8 cellular contexts compared by ENCODE assay signal in the genomic region with DNA sequence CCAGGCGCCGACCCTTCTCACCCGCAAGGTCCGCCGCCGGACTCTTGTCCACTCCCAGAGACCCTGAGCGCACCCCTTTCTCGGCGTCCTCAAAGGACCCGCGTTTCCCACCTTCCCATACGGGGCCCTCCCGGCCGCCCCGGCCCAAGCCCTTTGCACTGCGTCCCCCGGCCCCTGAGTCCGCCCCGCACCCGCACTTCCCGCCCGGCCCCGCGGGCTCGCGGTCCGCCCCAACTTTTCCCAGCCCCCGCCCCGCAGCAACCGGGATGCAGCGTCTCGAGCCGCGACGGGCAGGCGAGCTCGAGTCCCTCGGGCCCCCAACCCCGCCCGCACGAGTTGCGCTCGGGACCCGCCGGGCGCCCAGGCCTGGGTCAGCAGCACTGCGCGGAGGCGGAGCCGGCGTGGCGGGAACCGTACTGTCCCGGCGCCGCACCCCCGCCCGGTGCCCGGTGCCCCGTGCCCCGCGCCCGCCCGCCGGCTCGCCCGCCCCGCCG. TPM values are rescaled to one million over a fixed set of nuclear protein-coding genes. Genes with fewer than 3 reads are reported as not detected.
A peak's percentile ranks its signal among the peaks of the same experiment; 100 is the strongest.
DNase-seq lines count a peak whose midpoint lies in the region; ATAC-seq and TF ChIP-seq lines count a peak whose summit lies in the region.

No MANE protein-coding gene starts in this region.

- no peak overlapping the region for H3K27ac ChIP-seq in SK-N-MC

- peak overlapping the region; percentile 81 for H3K4me3 Mint-ChIP-seq in activated T-cell treated with anti-CD3 and anti-CD28 coated beads, Interleukin-2, amount 50 U/mL, for 24 hours

- no peaks in the 10 kb centered on the region for H3K9me3 Mint-ChIP-seq in activated T-cell treated with anti-CD3 and anti-CD28 coated beads, Interleukin-2, amount 50 U/mL, for 24 hours

- no peaks in the 10 kb centered on the region for H3K36me3 ChIP-seq in SK-N-MC (ENCODE audit: insufficient read depth, low read length)

- peaks cover 6% of the 10 kb centered on the region for H3K27me3 Mint-ChIP-seq in activated T-cell treated with anti-CD3 and anti-CD28 coated beads, Interleukin-2, amount 50 U/mL, for 24 hours

- H3K9me3 ChIP-seq in SK-N-MC (ENCODE audit: low read depth, low read length): no peaks in the 10 kb centered on the region

- H3K27ac Mint-ChIP-seq in activated T-cell treated with anti-CD3 and anti-CD28 coated beads, Interleukin-2, amount 50 U/mL, for 24 hours: peak overlapping the region; percentile 89

- no peaks in the 10 kb centered on the region for H3K36me3 Mint-ChIP-seq in activated T-cell treated with anti-CD3 and anti-CD28 coated beads, Interleukin-2, amount 50 U/mL, for 24 hours (ENCODE audit: low read depth)

- peak overlapping the region; percentile 70 for H3K9ac ChIP-seq in SK-N-MC (ENCODE audit: insufficient read length)

- DNase-seq in activated T-cell treated with anti-CD3 and anti-CD28 coated beads, Interleukin-2, amount 50 U/mL, for 24 hours: no peak
- DNase-seq in activated T-cell treated with anti-CD3 and anti-CD28 coated beads, Interleukin-2, amount 50 U/mL, for 1 hour: no peak
- no peak for DNase-seq in SK-N-MC (ENCODE audit: low read depth, low spot score)
- DNase-seq in fibroblast of mammary gland (ENCODE audit: low read depth): no peak
- no peak for DNase-seq in omental fat pad (ENCODE audit: low spot score)
- no peak for DNase-seq in DMS153 (lab: John Stamatoyannopoulos, UW)

- peak overlapping the region; percentile 91 for H3K4me3 ChIP-seq in SK-N-MC
- peak overlapping the region; percentile 60 for H3K4me3 ChIP-seq in fibroblast of mammary gland (ENCODE audit: control insufficient read depth, low read depth, low read length)

- TF ChIP-seq CTCF in fibroblast of mammary gland (conservative IDR thresholded peaks at IDR 0.05; ENCODE audit: control insufficient read depth, insufficient read depth, low read depth, low read length): no peak
- TF ChIP-seq CTCF in omental fat pad (IDR thresholded peaks at IDR 0.05): no peak

- H3K4me1 Mint-ChIP-seq in activated T-cell treated with anti-CD3 and anti-CD28 coated beads, Interleukin-2, amount 50 U/mL, for 24 hours (ENCODE audit: low read depth): peaks cover 29% of the 10 kb centered on the region

- ATAC-seq in HG02884 (IDR thresholded peaks at IDR 0.05; ENCODE audit: unreplicated experiment): peak; percentile 43
- peak; percentile 64 for ATAC-seq in omental fat pad (ENCODE audit: low FRiP score)
- ATAC-seq in GM18520 (IDR thresholded peaks at IDR 0.05; ENCODE audit: unreplicated experiment): no peak

RNA-seq across cellular contexts. Expression of gene SMCO4, which starts 0.4 kb away (rescaled TPM):
- 10 to 100 TPM in 3 of 4 donors, 1 to 10 TPM in 1; 8.5 to 30.1 (median 20.9) TPM for total RNA-seq in omental fat pad
